ENCODE assay signal across 8 cellular contexts in genomic region chr1:202599669-202600431, GRCh38.
DNase-seq lines count a peak whose midpoint lies in the region; ATAC-seq and TF ChIP-seq lines count a peak whose summit lies in the region.

No MANE protein-coding gene starts in this region.

- H3K27ac Mint-ChIP-seq in CD8-positive, alpha-beta memory T cell: no peak overlapping the region

- DNase-seq in DMS53 (lab: John Stamatoyannopoulos, UW) (peak; percentile 89), HCEC 1CT (peak; percentile 84), NCI-H69 (lab: John Stamatoyannopoulos, UW) (peak; percentile 74), ascending aorta (ENCODE audit: low spot score in 2 of 2) (peak in 1 of 2 donors; percentile 82), hippocampal formation (lab: John Stamatoyannopoulos, UW) (peak; percentile 33 to 47), spleen (peak; percentile 79)
- DNase-seq in CD8-positive, alpha-beta memory T cell: no peak

- no peak overlapping the region for H3K4me3 Mint-ChIP-seq in CD8-positive, alpha-beta memory T cell

- intact Hi-C loops in ascending aorta (cut with DNase I) (loop anchor here (2.0 to 10.0 kb wide), 2 partner anchors 99 to 255 kb away; partner anchors contain the start of genes PPP1R12B and UBE2T), spleen (cut with DNase I; ENCODE audit: low total_unique reads) (no loop called here)

- TF ChIP-seq POLR2A in spleen (IDR thresholded peaks at IDR 0.05): no peak

- no peaks in the 10 kb centered on the region for H3K9me3 Mint-ChIP-seq in CD8-positive, alpha-beta memory T cell

- no peak overlapping the region for H3K4me3 ChIP-seq in ascending aorta
- no peak overlapping the region for H3K4me3 ChIP-seq in spleen
- no peak overlapping the region for H3K4me3 ChIP-seq in CD8-positive, alpha-beta memory T cell (ENCODE audit: low read length)

- H3K36me3 ChIP-seq in ascending aorta (peaks cover 27 to 65% of the 10 kb centered on the region in 2 donors), spleen (peaks cover 0 to 38% (median 0%) of the 10 kb centered on the region in 6 donors)
- no peaks in the 10 kb centered on the region for H3K36me3 ChIP-seq in CD8-positive, alpha-beta memory T cell (ENCODE audit: insufficient read depth, low read length)

- H3K9me3 ChIP-seq in ascending aorta (no peaks in the 10 kb centered on the region), spleen (no peaks in the 10 kb centered on the region)
- no peaks in the 10 kb centered on the region for H3K9me3 ChIP-seq in CD8-positive, alpha-beta memory T cell (ENCODE audit: low read length)

- H3K4me1 ChIP-seq in ascending aorta (peaks cover 0 to 5% of the 10 kb centered on the region in 2 donors), spleen (peaks cover 0 to 12% (median 3%) of the 10 kb centered on the region in 6 donors)
- H3K4me1 ChIP-seq in CD8-positive, alpha-beta memory T cell (ENCODE audit: insufficient read depth, low read length): no peaks in the 10 kb centered on the region

- CTCF ChIA-PET in CD8-positive, alpha-beta memory T cell (lab: Charles Lee): no interaction called here

- ATAC-seq in GM21447 (IDR thresholded peaks at IDR 0.05; ENCODE audit: unreplicated experiment): no peak

- no peaks in the 10 kb centered on the region for H3K4me1 Mint-ChIP-seq in CD8-positive, alpha-beta memory T cell

- H3K36me3 Mint-ChIP-seq in CD8-positive, alpha-beta memory T cell: peaks cover 0 to 11% (median 0%) of the 10 kb centered on the region in 3 donors

- peak; percentile 70 to 84 (median 83) for TF ChIP-seq CTCF in ascending aorta (IDR thresholded peaks at IDR 0.05)
- peak in 10 of 11 experiments; percentile 14 to 71 (median 55) for TF ChIP-seq CTCF in spleen (IDR thresholded peaks at IDR 0.05 in 8 of 11, conservative IDR thresholded peaks at IDR 0.05 in 3 of 11)

- POLR2A ChIA-PET in CD8-positive, alpha-beta memory T cell (lab: Charles Lee): no interaction called here

- H3K27me3 ChIP-seq in ascending aorta (no peaks in the 10 kb centered on the region), spleen (replicated peaks in 1 of 7) (no peaks in the 10 kb centered on the region)
- H3K27me3 ChIP-seq in CD8-positive, alpha-beta memory T cell (ENCODE audit: insufficient read depth, low read length, poor library complexity, severe bottlenecking): no peaks in the 10 kb centered on the region

- H3K27me3 Mint-ChIP-seq in CD8-positive, alpha-beta memory T cell: no peaks in the 10 kb centered on the region

- H3K27ac ChIP-seq in ascending aorta (peak overlapping the region; percentile 45 to 69), spleen (no peak overlapping the region)
- no peak overlapping the region for H3K27ac ChIP-seq in CD8-positive, alpha-beta memory T cell (ENCODE audit: low read depth, low read length)

- WGBS in spleen, 5 donors: 53 to 75% (median 56%) methylated on average over 10 to 16 of the region's 16 CpGs

Comparison
In these comparisons a context has a peak if more than half of its experiments do, and no peak if none do; other contexts are left out.
1. DNase-seq: peak in DMS53 (single experiment), HCEC 1CT (single experiment), NCI-H69 (single experiment), hippocampal formation (2 of 2) and spleen (single experiment); none in CD8-positive, alpha-beta memory T cell (0 of 5).
2. H3K27ac ChIP-seq: peak in ascending aorta (2 of 2); none in spleen (0 of 8) and CD8-positive, alpha-beta memory T cell (single experiment).